In the genomic region with DNA sequence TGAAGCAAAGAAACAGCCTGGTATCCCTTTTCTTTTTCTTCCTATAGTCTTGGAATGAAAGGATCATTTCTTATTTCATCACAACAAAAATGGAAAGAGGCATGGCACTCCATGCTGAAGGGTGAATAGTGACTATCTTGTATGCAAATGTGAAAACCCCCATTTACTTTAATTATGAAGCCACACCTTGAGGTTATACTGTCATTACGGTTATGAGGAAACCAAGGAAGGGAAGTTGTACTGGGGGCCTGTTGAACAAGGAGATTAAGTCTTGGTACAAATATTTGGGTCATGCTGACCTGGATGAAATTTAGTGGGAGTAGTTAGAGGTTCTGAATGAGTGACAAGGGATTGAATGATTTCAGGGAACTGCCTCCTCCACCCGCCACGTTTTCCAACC, we compare ENCODE assay signal across 1 cellular context.
TF ChIP-seq lines count a peak whose summit lies in the region.

No MANE protein-coding gene starts in this region.

TF ChIP-seq in SK-N-SH treated with all-trans-retinoic acid at 6 μM for 48 hours, 23 proteins besides CTCF, POLR2A, EP300 and RAD21 (continued from another document):
- TF ChIP-seq, protein P1, sequence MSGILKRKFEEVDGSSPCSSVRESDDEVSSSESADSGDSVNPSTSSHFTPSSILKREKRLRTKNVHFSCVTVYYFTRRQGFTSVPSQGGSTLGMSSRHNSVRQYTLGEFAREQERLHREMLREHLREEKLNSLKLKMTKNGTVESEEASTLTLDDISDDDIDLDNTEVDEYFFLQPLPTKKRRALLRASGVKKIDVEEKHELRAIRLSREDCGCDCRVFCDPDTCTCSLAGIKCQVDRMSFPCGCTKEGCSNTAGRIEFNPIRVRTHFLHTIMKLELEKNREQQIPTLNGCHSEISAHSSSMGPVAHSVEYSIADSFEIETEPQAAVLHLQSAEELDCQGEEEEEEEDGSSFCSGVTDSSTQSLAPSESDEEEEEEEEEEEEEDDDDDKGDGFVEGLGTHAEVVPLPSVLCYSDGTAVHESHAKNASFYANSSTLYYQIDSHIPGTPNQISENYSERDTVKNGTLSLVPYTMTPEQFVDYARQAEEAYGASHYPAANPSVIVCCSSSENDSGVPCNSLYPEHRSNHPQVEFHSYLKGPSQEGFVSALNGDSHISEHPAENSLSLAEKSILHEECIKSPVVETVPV (CRISPR knock-in tag; IDR thresholded peaks at IDR 0.05), result no peak
- no peak for TF ChIP-seq ZFP30 (CRISPR knock-in tag; IDR thresholded peaks at IDR 0.05)
- no peak for TF ChIP-seq ZNF8 (CRISPR knock-in tag; IDR thresholded peaks at IDR 0.05)
- TF ChIP-seq, protein P2, sequence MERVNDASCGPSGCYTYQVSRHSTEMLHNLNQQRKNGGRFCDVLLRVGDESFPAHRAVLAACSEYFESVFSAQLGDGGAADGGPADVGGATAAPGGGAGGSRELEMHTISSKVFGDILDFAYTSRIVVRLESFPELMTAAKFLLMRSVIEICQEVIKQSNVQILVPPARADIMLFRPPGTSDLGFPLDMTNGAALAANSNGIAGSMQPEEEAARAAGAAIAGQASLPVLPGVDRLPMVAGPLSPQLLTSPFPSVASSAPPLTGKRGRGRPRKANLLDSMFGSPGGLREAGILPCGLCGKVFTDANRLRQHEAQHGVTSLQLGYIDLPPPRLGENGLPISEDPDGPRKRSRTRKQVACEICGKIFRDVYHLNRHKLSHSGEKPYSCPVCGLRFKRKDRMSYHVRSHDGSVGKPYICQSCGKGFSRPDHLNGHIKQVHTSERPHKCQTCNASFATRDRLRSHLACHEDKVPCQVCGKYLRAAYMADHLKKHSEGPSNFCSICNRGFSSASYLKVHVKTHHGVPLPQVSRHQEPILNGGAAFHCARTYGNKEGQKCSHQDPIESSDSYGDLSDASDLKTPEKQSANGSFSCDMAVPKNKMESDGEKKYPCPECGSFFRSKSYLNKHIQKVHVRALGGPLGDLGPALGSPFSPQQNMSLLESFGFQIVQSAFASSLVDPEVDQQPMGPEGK (CRISPR knock-in tag; IDR thresholded peaks at IDR 0.05; ENCODE audit: borderline replicate concordance), result no peak
- no peak for TF ChIP-seq BACH2 (CRISPR knock-in tag; IDR thresholded peaks at IDR 0.05; ENCODE audit: borderline replicate concordance)
- no peak for TF ChIP-seq ZC3H10 (CRISPR knock-in tag; IDR thresholded peaks at IDR 0.05)
- TF ChIP-seq ESRRG (CRISPR knock-in tag; IDR thresholded peaks at IDR 0.05), result no peak
- TF ChIP-seq ZFP3 (CRISPR knock-in tag; IDR thresholded peaks at IDR 0.05), result no peak
- TF ChIP-seq ZNF565 (CRISPR knock-in tag; conservative IDR thresholded peaks at IDR 0.05; ENCODE audit: low read depth), result no peak
- no peak for TF ChIP-seq TCF4 (CRISPR knock-in tag; IDR thresholded peaks at IDR 0.05; ENCODE audit: borderline replicate concordance)
- no peak for TF ChIP-seq PPARA (CRISPR knock-in tag; IDR thresholded peaks at IDR 0.05; ENCODE audit: borderline replicate concordance)
- TF ChIP-seq, protein P3, sequence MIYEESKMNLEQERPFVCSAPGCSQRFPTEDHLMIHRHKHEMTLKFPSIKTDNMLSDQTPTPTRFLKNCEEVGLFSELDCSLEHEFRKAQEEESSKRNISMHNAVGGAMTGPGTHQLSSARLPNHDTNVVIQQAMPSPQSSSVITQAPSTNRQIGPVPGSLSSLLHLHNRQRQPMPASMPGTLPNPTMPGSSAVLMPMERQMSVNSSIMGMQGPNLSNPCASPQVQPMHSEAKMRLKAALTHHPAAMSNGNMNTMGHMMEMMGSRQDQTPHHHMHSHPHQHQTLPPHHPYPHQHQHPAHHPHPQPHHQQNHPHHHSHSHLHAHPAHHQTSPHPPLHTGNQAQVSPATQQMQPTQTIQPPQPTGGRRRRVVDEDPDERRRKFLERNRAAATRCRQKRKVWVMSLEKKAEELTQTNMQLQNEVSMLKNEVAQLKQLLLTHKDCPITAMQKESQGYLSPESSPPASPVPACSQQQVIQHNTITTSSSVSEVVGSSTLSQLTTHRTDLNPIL (CRISPR knock-in tag; IDR thresholded peaks at IDR 0.05; ENCODE audit: low read depth), result no peak
- TF ChIP-seq RARB (CRISPR knock-in tag; IDR thresholded peaks at IDR 0.05), result no peak
- TF ChIP-seq ARNTL (CRISPR knock-in tag; IDR thresholded peaks at IDR 0.05; ENCODE audit: borderline replicate concordance, low read depth), result no peak
- no peak for TF ChIP-seq SNAI2 (CRISPR knock-in tag; IDR thresholded peaks at IDR 0.05)
- TF ChIP-seq GLIS3 (CRISPR knock-in tag; IDR thresholded peaks at IDR 0.05), result no peak
